25 cellular contexts compared by ENCODE assay signal in genomic region chr2:105042189-105042588, GRCh38. TPM values are rescaled to one million over a fixed set of nuclear protein-coding genes. Genes with fewer than 3 reads are reported as not detected.
DNase-seq lines count a peak whose midpoint lies in the region; ATAC-seq and TF ChIP-seq lines count a peak whose summit lies in the region.
"Had no signal": no experiment of that assay in that cellular context is flagged by ENCODE, and none has a peak within 500 bp of the region (broad histone marks: within the 10 kb centered on the region; RNA-seq: fewer than 3 reads in every experiment).

No MANE protein-coding gene starts in this region.

- H3K27ac ChIP-seq in mesenchymal stem cell (ENCODE audit: low read length, poor library complexity, severe bottlenecking), result no peak overlapping the region
- H3K27ac ChIP-seq: breast epithelium, HL-60, RWPE1, tibial artery had no signal

- no peak overlapping the region for H2BK120ac ChIP-seq in mesenchymal stem cell (ENCODE audit: low read depth, low read length)

- H2AK5ac ChIP-seq in mesenchymal stem cell (ENCODE audit: low read length, severe bottlenecking), result peak overlapping the region; percentile 60

- peaks cover 12% of the 10 kb centered on the region for H3K36me3 Mint-ChIP-seq in WTC11

- no peak overlapping the region for H4K8ac ChIP-seq in mesenchymal stem cell (ENCODE audit: low read length)

- peaks cover 42% of the 10 kb centered on the region for H3K4me1 ChIP-seq in Loucy (ENCODE audit: insufficient read depth, low read length, poor library complexity, severe bottlenecking)
- peaks cover 3% of the 10 kb centered on the region for H3K4me1 ChIP-seq in mesenchymal stem cell (ENCODE audit: control insufficient read depth, insufficient read depth, low read depth, low read length)
- H3K4me1 ChIP-seq: breast epithelium had no signal

- H3K18ac ChIP-seq in mesenchymal stem cell (ENCODE audit: low read depth in 1 of 2, low read length in 2 of 2), result no peak overlapping the region

- H3K36me3 ChIP-seq in Loucy (ENCODE audit: insufficient read depth, low read length), result no peaks in the 10 kb centered on the region
- peaks cover 0 to 3% of the 10 kb centered on the region in 2 experiments for H3K36me3 ChIP-seq in mesenchymal stem cell (ENCODE audit: control insufficient read depth in 1 of 2, insufficient read depth in 2 of 2, low read depth in 1 of 2, low read length in 2 of 2)
- H3K36me3 ChIP-seq: breast epithelium, tibial artery had no signal

- H3K14ac ChIP-seq in mesenchymal stem cell (ENCODE audit: low read length in 2 of 2), result no peak overlapping the region

- no peaks in the 10 kb centered on the region for H3K27me3 Mint-ChIP-seq in WTC11 (ENCODE audit: low read depth)
- H3K27me3 Mint-ChIP-seq: activated CD8-positive, alpha-beta memory T cell treated with anti-CD3 and anti-CD28 coated beads, Interleukin-2, amount 10 ng/mL, durations not matched to agents 7 days and 5 days; activated naive CD8-positive, alpha-beta T cell treated with anti-CD3 and anti-CD28 coated beads, Interleukin-2, amount 50 U/mL, for 24 hours; activated T-helper 17 cell treated with anti-CD3 and anti-CD28 coated beads, Interleukin-2, amount 50 U/mL, for 72 hours had no signal

- H3K4ac ChIP-seq in mesenchymal stem cell (ENCODE audit: low read depth in 1 of 2, low read length in 2 of 2), result no peak overlapping the region

- ATAC-seq in WTC11, result 0 out of 2 replicates have a peak, but pooled peaks have one; percentile 2
- ATAC-seq in HG02970 (IDR thresholded peaks at IDR 0.05; ENCODE audit: low FRiP score, unreplicated experiment), result no peak
- ATAC-seq: activated CD8-positive, alpha-beta memory T cell treated with anti-CD3 and anti-CD28 coated beads, Interleukin-2, amount 10 ng/mL, durations not matched to agents 7 days and 5 days; activated naive CD8-positive, alpha-beta T cell treated with anti-CD3 and anti-CD28 coated beads, Interleukin-2, amount 50 U/mL, for 24 hours; activated T-helper 17 cell treated with anti-CD3 and anti-CD28 coated beads, Interleukin-2, amount 50 U/mL, for 72 hours; HCT116 had no signal

- H2AFZ ChIP-seq in Loucy (ENCODE audit: low read length) (no peak overlapping the region), mesenchymal stem cell (ENCODE audit: low read depth, low read length) (no peak overlapping the region)

- peaks cover 54% of the 10 kb centered on the region for H3K79me2 ChIP-seq in Loucy (ENCODE audit: insufficient read depth, low read length)

- no peak overlapping the region for H2BK12ac ChIP-seq in mesenchymal stem cell (ENCODE audit: low read length in 2 of 2)

- WGBS in mesenchymal stem cell, result 89% methylated on average over 2 of the region's 2 CpGs

- no peak overlapping the region for H2BK15ac ChIP-seq in mesenchymal stem cell (ENCODE audit: low read depth, poor library complexity, severe bottlenecking)

- no peak overlapping the region for H2BK5ac ChIP-seq in mesenchymal stem cell (ENCODE audit: low read depth, low read length, poor library complexity, severe bottlenecking)

- peak overlapping the region; percentile 87 for H3K27ac Mint-ChIP-seq in WTC11
- H3K27ac Mint-ChIP-seq: activated CD8-positive, alpha-beta memory T cell treated with anti-CD3 and anti-CD28 coated beads, Interleukin-2, amount 10 ng/mL, durations not matched to agents 7 days and 5 days; activated naive CD8-positive, alpha-beta T cell treated with anti-CD3 and anti-CD28 coated beads, Interleukin-2, amount 50 U/mL, for 24 hours; activated T-helper 17 cell treated with anti-CD3 and anti-CD28 coated beads, Interleukin-2, amount 50 U/mL, for 72 hours; nephron had no signal

- DNase-seq in DMS 273 (lab: John Stamatoyannopoulos, UW; ENCODE audit: unreplicated experiment), result peak; percentile 93
- DNase-seq in WTC11 (ENCODE audit: low spot score), result peak; percentile 21
- no peak for DNase-seq in mesenchymal stem cell
- DNase-seq in kidney glomerular epithelial cell (lab: John Stamatoyannopoulos, UW), result no peak
- DNase-seq in OCI-M1 (lab: John Stamatoyannopoulos, UW), result no peak
- DNase-seq: activated CD8-positive, alpha-beta memory T cell treated with anti-CD3 and anti-CD28 coated beads, Interleukin-2, amount 10 ng/mL, durations not matched to agents 7 days and 5 days; activated naive CD8-positive, alpha-beta T cell treated with anti-CD3 and anti-CD28 coated beads, Interleukin-2, amount 50 U/mL, for 24 hours; AML-193; Calu3; hypothalamus; IMR-90; MV-4-11; NCI-H2107; posterior cingulate gyrus; stimulated activated CD4-positive, alpha-beta T cell treated with anti-CD3 and anti-CD28 coated beads, Interleukin-1b, Interleukin-23, amount 100 ng/mL, for 48 hours; stimulated activated naive CD4-positive, alpha-beta T cell treated with Interleukin-2 at 50 U/mL for 16 hours; tibial artery had no signal

- H4K20me1 ChIP-seq in Loucy (ENCODE audit: insufficient read depth, low read length, poor library complexity, severe bottlenecking), result peaks cover 4% of the 10 kb centered on the region

- H4K91ac ChIP-seq in mesenchymal stem cell (ENCODE audit: low read length), result no peak overlapping the region

- peaks cover 32% of the 10 kb centered on the region for H3K4me1 Mint-ChIP-seq in WTC11

- peaks cover 15% of the 10 kb centered on the region for H3K79me1 ChIP-seq in mesenchymal stem cell (replicated peaks; ENCODE audit: low read length, poor library complexity, severe bottlenecking)

- no peaks in the 10 kb centered on the region for H3K9me2 ChIP-seq in Loucy (replicated peaks; ENCODE audit: low read depth, low read length)

- H3F3A ChIP-seq in Loucy (ENCODE audit: low read depth), result no peaks in the 10 kb centered on the region; the same call in 1 of the 2 replicates

- H3K9me3 ChIP-seq in Loucy (ENCODE audit: insufficient read depth, low read depth, low read length), result no peaks in the 10 kb centered on the region
- no peaks in the 10 kb centered on the region for H3K9me3 ChIP-seq in mesenchymal stem cell (ENCODE audit: control insufficient read depth, low read length)
- H3K9me3 ChIP-seq: breast epithelium, tibial artery had no signal

- H3K4me2 ChIP-seq in Loucy (ENCODE audit: low read depth, low read length, poor library complexity, severe bottlenecking), result peak overlapping the region; percentile 97
- H3K4me2 ChIP-seq in mesenchymal stem cell (ENCODE audit: low read length, poor library complexity, severe bottlenecking), result no peak overlapping the region

- no peak overlapping the region for H3K23ac ChIP-seq in mesenchymal stem cell (ENCODE audit: low read length in 2 of 2)

- no peaks in the 10 kb centered on the region for H3K9me3 Mint-ChIP-seq in WTC11
- H3K9me3 Mint-ChIP-seq: activated naive CD8-positive, alpha-beta T cell treated with anti-CD3 and anti-CD28 coated beads, Interleukin-2, amount 50 U/mL, for 24 hours; activated T-helper 17 cell treated with anti-CD3 and anti-CD28 coated beads, Interleukin-2, amount 50 U/mL, for 72 hours; nephron had no signal

- H3K27me3 ChIP-seq in Loucy (ENCODE audit: insufficient read depth, low read length, poor library complexity, severe bottlenecking) (no peaks in the 10 kb centered on the region), mesenchymal stem cell (ENCODE audit: control insufficient read depth in 1 of 2, insufficient read depth in 1 of 2, low read length in 2 of 2) (no peaks in the 10 kb centered on the region)
- H3K27me3 ChIP-seq: breast epithelium, tibial artery had no signal

- POLR2A ChIA-PET in WTC11 (lab: Charles Lee), result no interaction called here

- no peak overlapping the region for H3K4me3 Mint-ChIP-seq in WTC11
- H3K4me3 Mint-ChIP-seq: activated CD8-positive, alpha-beta memory T cell treated with anti-CD3 and anti-CD28 coated beads, Interleukin-2, amount 10 ng/mL, durations not matched to agents 7 days and 5 days; activated naive CD8-positive, alpha-beta T cell treated with anti-CD3 and anti-CD28 coated beads, Interleukin-2, amount 50 U/mL, for 24 hours; activated T-helper 17 cell treated with anti-CD3 and anti-CD28 coated beads, Interleukin-2, amount 50 U/mL, for 72 hours had no signal

- CTCF ChIA-PET in WTC11 (lab: Charles Lee), result no interaction called here

- no peak overlapping the region for H3K9ac ChIP-seq in Loucy (ENCODE audit: low read depth, low read length, poor library complexity, severe bottlenecking)
- H3K9ac ChIP-seq in mesenchymal stem cell (ENCODE audit: low read length), result no peak overlapping the region

- H3K4me3 ChIP-seq in Loucy (ENCODE audit: low read length, poor library complexity, severe bottlenecking) (peak overlapping the region; percentile 19), mesenchymal stem cell (ENCODE audit: insufficient read depth in 1 of 2, low read depth in 1 of 2, low read length in 2 of 2) (no peak overlapping the region)
- H3K4me3 ChIP-seq: breast epithelium, tibial artery had no signal

- TF ChIP-seq CTCF in Loucy (conservative IDR thresholded peaks at IDR 0.05; ENCODE audit: low read length), result no peak
- no peak for TF ChIP-seq CTCF in WTC11 (IDR thresholded peaks at IDR 0.05)

TF ChIP-seq in WTC11, 78 proteins besides CTCF, POLR2A, EP300 and RAD21:
- TF ChIP-seq MXD4 (CRISPR knock-in tag; IDR thresholded peaks at IDR 0.05; ENCODE audit: borderline replicate concordance), result no peak

RNA-seq across cellular contexts. Expression of gene MRPS9, which starts 4.3 kb away (rescaled TPM):
- 71.5 to 75.3 TPM (median 73.6 TPM) in 3 replicates for total RNA-seq in WTC11 (2021)
- 26.2 TPM for polyA plus RNA-seq in mesenchymal stem cell (2013, experiment 1 of 2)
- 25.5 TPM for polyA plus RNA-seq in mesenchymal stem cell (2013, experiment 2 of 2)

Comparison
In these comparisons a context has a peak if more than half of its experiments do, and no peak if none do; other contexts are left out.
1. DNase-seq: peak in DMS 273 (single experiment) and WTC11 (single experiment); none in mesenchymal stem cell (single experiment), kidney glomerular epithelial cell (single experiment) and OCI-M1 (single experiment).